In genomic region chr15:75776075-75776443, GRCh38 we compare ENCODE assay signal across 11 cellular contexts.
DNase-seq lines count a peak whose midpoint lies in the region; ATAC-seq and TF ChIP-seq lines count a peak whose summit lies in the region.
"Had no signal": no experiment of that assay in that cellular context is flagged by ENCODE, and none has a peak within 500 bp of the region (broad histone marks: within the 10 kb centered on the region; RNA-seq: fewer than 3 reads in every experiment).

No MANE protein-coding gene starts in this region.

- H3K4me1 ChIP-seq in HUES6 (ENCODE audit: control insufficient read depth, insufficient read depth, low read length) (peaks cover 22% of the 10 kb centered on the region; the same call in 1 of the 2 replicates), gastrocnemius medialis (no peaks in the 10 kb centered on the region)

- H3K27me3 ChIP-seq in HUES6 (ENCODE audit: control insufficient read depth, insufficient read depth, low read length) (no peaks in the 10 kb centered on the region; the same call in 1 of the 2 replicates), gastrocnemius medialis (no peaks in the 10 kb centered on the region)

- intact Hi-C loops in dendritic cell treated with granulocyte-macrophage colony-stimulating factor and Interleukin-4, amounts not matched to agents 40 ng/mL and 50 ng/mL, for 4 days (cut with micrococcal nuclease), result no loop called here
- intact Hi-C loops in gastrocnemius medialis (cut with DNase I; ENCODE audit: low total_unique reads), result no loop called here

- H3K4me1 Mint-ChIP-seq in dendritic cell treated with granulocyte-macrophage colony-stimulating factor and Interleukin-4, amounts not matched to agents 40 ng/mL and 50 ng/mL, for 4 days (ENCODE audit: low read depth), result peaks cover 17% of the 10 kb centered on the region

- no peak overlapping the region for H3K9ac ChIP-seq in HUES6 (ENCODE audit: low read length)

- H3K36me3 ChIP-seq in HUES6 (ENCODE audit: control insufficient read depth, insufficient read depth, low read length) (no peaks in the 10 kb centered on the region), gastrocnemius medialis (no peaks in the 10 kb centered on the region)

- no peak for TF ChIP-seq CTCF in gastrocnemius medialis (IDR thresholded peaks at IDR 0.05 in 4 of 5, conservative IDR thresholded peaks at IDR 0.05 in 1 of 5)

- H3K4me3 Mint-ChIP-seq in dendritic cell treated with granulocyte-macrophage colony-stimulating factor and Interleukin-4, amounts not matched to agents 40 ng/mL and 50 ng/mL, for 4 days, result no peak overlapping the region
- H3K4me3 Mint-ChIP-seq: naive thymus-derived CD4-positive, alpha-beta T cell had no signal

- H3K4me3 ChIP-seq in HUES6 (ENCODE audit: low read depth, low read length) (no peak overlapping the region), gastrocnemius medialis (no peak overlapping the region)
- H3K4me3 ChIP-seq: SK-N-MC had no signal

- H3K9me3 ChIP-seq in HUES6 (ENCODE audit: control insufficient read depth, insufficient read depth, low read depth, low read length) (no peaks in the 10 kb centered on the region), gastrocnemius medialis (no peaks in the 10 kb centered on the region)

- no peaks in the 10 kb centered on the region for H3K36me3 Mint-ChIP-seq in dendritic cell treated with granulocyte-macrophage colony-stimulating factor and Interleukin-4, amounts not matched to agents 40 ng/mL and 50 ng/mL, for 4 days (ENCODE audit: low read depth)
- H3K36me3 Mint-ChIP-seq: naive thymus-derived CD4-positive, alpha-beta T cell had no signal

- DNase-seq in EH (ENCODE audit: low read depth) (peak; percentile 77), non-pigmented ciliary epithelial cell (ENCODE audit: low read depth) (peak; percentile 26), gastrocnemius medialis (no peak), superior temporal gyrus (ENCODE audit: extremely low spot score) (no peak)
- DNase-seq: naive thymus-derived CD4-positive, alpha-beta T cell; NCI-H1417 treated with DMSO at 0.1 percent for 48 hours had no signal

- no peaks in the 10 kb centered on the region for H3K9me3 Mint-ChIP-seq in dendritic cell treated with granulocyte-macrophage colony-stimulating factor and Interleukin-4, amounts not matched to agents 40 ng/mL and 50 ng/mL, for 4 days
- H3K9me3 Mint-ChIP-seq: naive thymus-derived CD4-positive, alpha-beta T cell had no signal

- H3K27ac ChIP-seq in HUES6 (ENCODE audit: low read depth, low read length), result peak overlapping the region; percentile 38; the same call in 1 of the 2 replicates
- H3K27ac ChIP-seq in gastrocnemius medialis, result no peak overlapping the region
- H3K27ac ChIP-seq: SK-N-MC had no signal

- TF ChIP-seq POLR2A in gastrocnemius medialis (IDR thresholded peaks at IDR 0.05), result no peak

- no peak for ATAC-seq in gastrocnemius medialis
- ATAC-seq in GM19463 (IDR thresholded peaks at IDR 0.05; ENCODE audit: unreplicated experiment), result no peak
- no peak for ATAC-seq in HG03571 (IDR thresholded peaks at IDR 0.05; ENCODE audit: unreplicated experiment)
- ATAC-seq: naive thymus-derived CD4-positive, alpha-beta T cell had no signal

- peaks cover 3% of the 10 kb centered on the region for H3K27me3 Mint-ChIP-seq in dendritic cell treated with granulocyte-macrophage colony-stimulating factor and Interleukin-4, amounts not matched to agents 40 ng/mL and 50 ng/mL, for 4 days

- in situ Hi-C loops in gastrocnemius medialis (cut with MboI; ENCODE audit: low sequenced_read_pairs in 4 of 4), result no loop called here

- H3K27ac Mint-ChIP-seq in dendritic cell treated with granulocyte-macrophage colony-stimulating factor and Interleukin-4, amounts not matched to agents 40 ng/mL and 50 ng/mL, for 4 days, result peak overlapping the region; percentile 79

Comparison
In these comparisons a context has a peak if more than half of its experiments do, and no peak if none do; other contexts are left out.
1. DNase-seq: peak in EH (single experiment) and non-pigmented ciliary epithelial cell (single experiment); none in gastrocnemius medialis (0 of 2) and superior temporal gyrus (single experiment).